Comparison of ENCODE assay signal across 15 cellular contexts in the genomic region with DNA sequence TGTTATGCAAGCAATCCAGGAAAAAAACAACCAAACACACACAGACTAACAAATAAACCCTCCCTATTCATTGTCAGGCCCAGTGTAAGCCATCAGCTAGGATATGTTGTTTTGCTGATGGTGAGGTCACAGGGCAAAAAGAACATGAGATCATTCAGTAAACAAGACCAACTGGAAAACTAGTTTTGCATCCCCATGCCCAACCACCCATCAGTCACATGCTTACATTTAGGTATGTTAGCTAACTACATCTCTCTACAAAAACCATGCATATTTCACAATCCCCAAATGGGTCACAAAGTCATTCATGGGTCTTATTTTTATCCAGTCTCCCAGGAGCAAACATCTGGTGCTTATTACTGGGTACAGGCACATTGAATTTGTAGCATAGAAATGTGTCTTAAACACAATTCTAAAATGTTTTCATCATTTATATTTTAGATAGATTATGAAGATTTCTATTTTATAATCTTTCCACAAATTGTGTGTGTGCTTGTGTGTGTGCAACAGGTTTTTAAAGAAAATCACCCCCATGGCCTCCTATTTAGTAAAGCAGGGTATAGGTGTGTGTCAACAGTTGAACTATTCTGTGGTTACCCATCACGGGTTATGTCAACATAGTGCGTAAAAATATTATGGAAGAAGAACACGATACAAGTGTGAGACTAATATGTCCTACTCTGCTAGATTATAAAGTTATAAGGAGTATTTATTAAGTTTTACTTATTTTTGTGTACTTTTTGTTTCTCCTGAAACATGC.
DNase-seq lines count a peak whose midpoint lies in the region; ATAC-seq, FAIRE-seq and TF ChIP-seq lines count a peak whose summit lies in the region.
"Had no signal": no experiment of that assay in that cellular context is flagged by ENCODE, and none has a peak within 500 bp of the region (broad histone marks: within the 10 kb centered on the region; RNA-seq: fewer than 3 reads in every experiment).

No MANE protein-coding gene starts in this region.

- POLR2A ChIA-PET in BJ (lab: Charles Lee) = no interaction called here

- peak in 3 of 4 donors; percentile 36 to 45 (median 37) for ATAC-seq in pancreas
- no peak for ATAC-seq in GM18873 (IDR thresholded peaks at IDR 0.05; ENCODE audit: low FRiP score, unreplicated experiment)
- no peak for ATAC-seq in GM21423 (IDR thresholded peaks at IDR 0.05; ENCODE audit: unreplicated experiment)
- ATAC-seq: stimulated activated naive B cell treated with anti-CD40 and anti-IgM and Interleukin-4, amounts not matched to agents 10 μg/mL and 1 μg/mL and 100 μg/mL, for 72 hours had no signal

- 85 to 89% methylated on average over 3 of the region's 3 CpGs for WGBS in pancreas, 2 donors

- CTCF ChIA-PET in BJ (lab: Yijun Ruan, JAX) = no interaction called here

- no peak overlapping the region for H3K27ac ChIP-seq in pancreas
- H3K27ac ChIP-seq: RWPE1 had no signal

- intact Hi-C loops in pancreas (cut with DNase I) = no loop called here

- H3K4me3 ChIP-seq in BJ (ENCODE audit: low read depth, low read length) = no peak overlapping the region
- H3K4me3 ChIP-seq in pancreas = no peak overlapping the region
- H3K4me3 ChIP-seq: MG63 had no signal

- H3K27me3 ChIP-seq in BJ (ENCODE audit: control insufficient read depth, insufficient read depth, low read length) = no peaks in the 10 kb centered on the region
- peaks cover 0 to 3% (median 0%) of the 10 kb centered on the region in 4 donors for H3K27me3 ChIP-seq in pancreas
- H3K27me3 ChIP-seq: MG63 had no signal

- DNase-seq in BJ (ENCODE audit: low read depth) (peak; percentile 87), LHCN-M2 (ENCODE audit: low read depth) (peak; percentile 72), dedifferentiated amniotic fluid mesenchymal stem cell (ENCODE audit: extremely low spot score) (peak; percentile 84), pancreas (no peak), middle frontal gyrus (ENCODE audit: extremely low spot score, low spot score) (no peak)
- DNase-seq in stimulated activated CD4-positive, alpha-beta T cell treated with anti-CD3 and anti-CD28 coated beads, Interleukin-15, amount 100 ng/mL, for 24 hours = no peak
- DNase-seq: activated CD4-positive, alpha-beta memory T cell treated with anti-CD3 and anti-CD28 coated beads, Interleukin-2, amount 10 ng/mL, durations not matched to agents 7 days and 5 days; CD4-positive, alpha-beta T cell; MG63; stimulated activated CD4-positive, alpha-beta T cell treated with anti-CD3 and anti-CD28 coated beads, Interleukin-4, amount 100 ng/mL, for 1 hour; stimulated activated naive B cell treated with anti-CD40 and anti-IgM and Interleukin-4, amounts not matched to agents 10 μg/mL and 1 μg/mL and 100 μg/mL, for 72 hours; T-helper 9 cell had no signal

- TF ChIP-seq CTCF in BJ (IDR thresholded peaks at IDR 0.05; ENCODE audit: insufficient read depth, low read depth, low read length) (no peak), pancreas (IDR thresholded peaks at IDR 0.05) (no peak)

- no peak for FAIRE-seq in pancreas (lab: Jason Lieb, UNC)

- H3K4me1 ChIP-seq in pancreas = peaks cover 9 to 20% (median 15%) of the 10 kb centered on the region in 3 donors

- H3K9me3 ChIP-seq in pancreas = peaks cover 0 to 3% (median 0%) of the 10 kb centered on the region in 4 donors

- H3K36me3 ChIP-seq in BJ (ENCODE audit: control insufficient read depth, insufficient read depth, low read length) (no peaks in the 10 kb centered on the region), pancreas (no peaks in the 10 kb centered on the region)
- H3K36me3 ChIP-seq: MG63 had no signal

Comparison
In these comparisons a context has a peak if more than half of its experiments do, and no peak if none do; other contexts are left out.
1. DNase-seq: peak in BJ (single experiment), LHCN-M2 (single experiment) and dedifferentiated amniotic fluid mesenchymal stem cell (single experiment); none in pancreas (0 of 6), stimulated activated CD4-positive, alpha-beta T cell treated with anti-CD3 and anti-CD28 coated beads, Interleukin-15, amount 100 ng/mL, for 24 hours (single experiment) and middle frontal gyrus (single experiment).
2. ATAC-seq: peak in pancreas (3 of 4); none in GM18873 (single experiment) and GM21423 (single experiment).